12 cellular contexts compared by ENCODE assay signal in genomic region chr19:53082929-53083328, GRCh38. TPM values are rescaled to one million over a fixed set of nuclear protein-coding genes. Genes with fewer than 3 reads are reported as not detected.
"Had no signal": no experiment of that assay in that cellular context is flagged by ENCODE, and none has a peak within 500 bp of the region (broad histone marks: within the 10 kb centered on the region; RNA-seq: fewer than 3 reads in every experiment).

No MANE protein-coding gene starts in this region.

- H3K9ac ChIP-seq: GM23248 had no signal

- H3K4me2 ChIP-seq: GM23338 had no signal

- H3K4me1 ChIP-seq: HAP-1 had no signal

- H2AFZ ChIP-seq: GM23248, GM23338 had no signal

- H3K9me3 ChIP-seq: HAP-1 had no signal

- H3K27ac ChIP-seq: GM23248 had no signal

- ATAC-seq: GM23338, HCT116 had no signal

- H3K4me3 ChIP-seq: GM23248, GM23338, HAP-1 had no signal

- DNase-seq: GM23248, GOT3, H7, H9, HCEC 1CT, HFFc6 had no signal

- FAIRE-seq: H1, H54 had no signal

RNA-seq across cellular contexts. Expression of gene ERVV-2, which starts 38.4 kb away (rescaled TPM):
- total RNA-seq: GM23248, H1, H4, H9, HFFc6 had no signal
- polyA plus RNA-seq: GM23248 had no signal
